7 cellular contexts compared by ENCODE assay signal in the genomic region with DNA sequence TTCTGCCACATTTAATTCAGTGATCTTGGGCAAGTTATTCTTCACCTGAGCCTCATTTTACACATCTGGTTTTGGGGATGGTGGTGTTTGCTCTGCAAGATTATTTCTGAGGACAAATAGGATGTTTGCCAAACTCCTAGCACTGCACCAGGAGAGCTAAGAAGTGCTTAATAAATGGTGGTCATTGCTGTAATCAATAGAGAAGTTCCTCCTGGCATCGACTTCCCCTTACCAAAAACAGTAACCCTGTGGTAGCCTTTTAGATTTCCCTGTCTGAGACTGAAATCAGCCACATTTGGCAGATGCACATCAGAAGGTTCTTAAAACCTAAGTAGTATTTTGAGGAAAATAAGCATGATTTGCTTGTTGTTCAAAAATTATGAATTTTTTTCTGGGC. TPM values are rescaled to one million over a fixed set of nuclear protein-coding genes. Genes with fewer than 3 reads are reported as not detected.
DNase-seq lines count a peak whose midpoint lies in the region; ATAC-seq and TF ChIP-seq lines count a peak whose summit lies in the region.

No MANE protein-coding gene starts in this region.

- H3K4ac ChIP-seq in H9 (ENCODE audit: low read depth, low read length) = no peak overlapping the region

- TF ChIP-seq CTCF in H9 (conservative IDR thresholded peaks at IDR 0.05) (no peak), fibroblast of villous mesenchyme (IDR thresholded peaks at IDR 0.05; ENCODE audit: insufficient read depth, low read depth, low read length) (no peak)

- H2BK12ac ChIP-seq in H9 (ENCODE audit: insufficient read length, low read depth, low read length) = no peak overlapping the region

- H3K27me3 ChIP-seq in H9 (ENCODE audit: insufficient read depth, low read length) = no peaks in the 10 kb centered on the region

- no peaks in the 10 kb centered on the region for H3K27me3 Mint-ChIP-seq in H9 (ENCODE audit: low read depth)

- H4K8ac ChIP-seq in H9 (replicated peaks; ENCODE audit: insufficient read length, low read depth, low read length) = no peak overlapping the region

- H4K91ac ChIP-seq in H9 (ENCODE audit: insufficient read length, low read depth, low read length) = no peak overlapping the region

- H3K4me3 Mint-ChIP-seq in H9 = peak overlapping the region; percentile 89 to 91
- H3K4me3 Mint-ChIP-seq in stimulated activated effector memory CD8-positive, alpha-beta T cell treated with anti-CD3 and anti-CD28 coated beads, Interleukin-12 subunit alpha, Interleukin-12 subunit beta, amount 100 ng/mL, for 72 hours = peak overlapping the region; percentile 89

- no peak overlapping the region for H3K18ac ChIP-seq in H9 (ENCODE audit: insufficient read length, low read depth, low read length)

- peak overlapping the region; percentile 98 for H3K4me3 ChIP-seq in fibroblast of villous mesenchyme (ENCODE audit: low read depth, low read length)

- H2BK5ac ChIP-seq in H9 (ENCODE audit: insufficient read length, low read length) = no peak overlapping the region

- no peak overlapping the region for H3K27ac ChIP-seq in H9 (ENCODE audit: insufficient read length, low read depth, low read length)

- no peaks in the 10 kb centered on the region for H3K79me1 ChIP-seq in H9 (ENCODE audit: insufficient read depth, low read depth, low read length, poor library complexity, severe bottlenecking)

- H3K9ac ChIP-seq in H9 (ENCODE audit: extremely low read depth, insufficient read length, low read length) = no peak overlapping the region

- H3T11ph ChIP-seq in H9 (ENCODE audit: low read length) = no peak overlapping the region

- H2AK5ac ChIP-seq in H9 (ENCODE audit: insufficient read length, low read length) = no peak overlapping the region

- WGBS in H9 (ENCODE audit: extremely low coverage, insufficient read length, low lambda C conversion rate) = no CpG with 5 or more reads among the region's 1 CpG

- H2BK15ac ChIP-seq in H9 (ENCODE audit: low read depth, low read length) = no peak overlapping the region

- peaks cover 0 to 3% (median 0%) of the 10 kb centered on the region in 3 experiments; a peak in 3 of 7 replicates for H3K36me3 Mint-ChIP-seq in H9 (ENCODE audit: insufficient read depth in 1 of 3, low read depth in 3 of 3)
- peaks cover 6% of the 10 kb centered on the region for H3K36me3 Mint-ChIP-seq in stimulated activated effector memory CD8-positive, alpha-beta T cell treated with anti-CD3 and anti-CD28 coated beads, Interleukin-12 subunit alpha, Interleukin-12 subunit beta, amount 100 ng/mL, for 72 hours

- no peak overlapping the region for H3K56ac ChIP-seq in H9 (ENCODE audit: insufficient read length, low read depth, low read length)

- H4K5ac ChIP-seq in H9 (ENCODE audit: insufficient read length, low read depth, low read length) = no peak overlapping the region

- H3K23ac ChIP-seq in H9 (ENCODE audit: insufficient read length, low read depth, low read length) = no peak overlapping the region

- peaks cover 9% of the 10 kb centered on the region for H3K23me2 ChIP-seq in H9 (ENCODE audit: insufficient read length, low read depth, low read length, poor library complexity, severe bottlenecking)

- no peaks in the 10 kb centered on the region for H4K20me1 ChIP-seq in H9 (ENCODE audit: control insufficient read depth, insufficient read depth, insufficient read length)

- H3K9me3 Mint-ChIP-seq in H9 = no peaks in the 10 kb centered on the region
- no peaks in the 10 kb centered on the region for H3K9me3 Mint-ChIP-seq in stimulated activated effector memory CD8-positive, alpha-beta T cell treated with anti-CD3 and anti-CD28 coated beads, Interleukin-12 subunit alpha, Interleukin-12 subunit beta, amount 100 ng/mL, for 72 hours

- no peak for DNase-seq in H9
- DNase-seq in SKM-1 treated with dmso at 0.1 percent for 144 hours (lab: John Stamatoyannopoulos, UW; ENCODE audit: unreplicated experiment) = peak; percentile 77
- DNase-seq in fibroblast of villous mesenchyme (ENCODE audit: low read depth) = no peak
- DNase-seq in stimulated activated effector memory CD8-positive, alpha-beta T cell treated with anti-CD3 and anti-CD28 coated beads, Interleukin-12 subunit alpha, Interleukin-12 subunit beta, amount 100 ng/mL, for 72 hours (ENCODE audit: low spot score in 2 of 2) = no peak
- no peak for DNase-seq in GOT3 (lab: John Stamatoyannopoulos, UW)

- no peak overlapping the region for H2AFZ ChIP-seq in H9 (ENCODE audit: low read length)

- no peak overlapping the region for H3K14ac ChIP-seq in H9 (ENCODE audit: insufficient read depth, low read length)

- no peaks in the 10 kb centered on the region for H3K9me3 ChIP-seq in H9 (ENCODE audit: control insufficient read depth, low read depth, low read length)

- no peak overlapping the region for H3K27ac Mint-ChIP-seq in H9
- H3K27ac Mint-ChIP-seq in stimulated activated effector memory CD8-positive, alpha-beta T cell treated with anti-CD3 and anti-CD28 coated beads, Interleukin-12 subunit alpha, Interleukin-12 subunit beta, amount 100 ng/mL, for 72 hours = peak overlapping the region; percentile 85

- H3K4me1 ChIP-seq in H9 (ENCODE audit: insufficient read depth, low read length) = peaks cover 9% of the 10 kb centered on the region; the same call in 1 of the 2 replicates

- H3K4me2 ChIP-seq in H9 (ENCODE audit: insufficient read depth, insufficient read length, low read length) = peak overlapping the region; percentile 84

- ATAC-seq in stimulated activated effector memory CD8-positive, alpha-beta T cell treated with anti-CD3 and anti-CD28 coated beads, Interleukin-12 subunit alpha, Interleukin-12 subunit beta, amount 100 ng/mL, for 72 hours = no peak
- ATAC-seq in HG02870 (IDR thresholded peaks at IDR 0.05; ENCODE audit: unreplicated experiment) = no peak
- no peak for ATAC-seq in HG03378 (IDR thresholded peaks at IDR 0.05; ENCODE audit: unreplicated experiment)

- H3K4me1 Mint-ChIP-seq in H9 = peaks cover 58 to 59% of the 10 kb centered on the region in 2 experiments
- H3K4me1 Mint-ChIP-seq in stimulated activated effector memory CD8-positive, alpha-beta T cell treated with anti-CD3 and anti-CD28 coated beads, Interleukin-12 subunit alpha, Interleukin-12 subunit beta, amount 100 ng/mL, for 72 hours = peaks cover 54% of the 10 kb centered on the region

- no peak overlapping the region for H2BK20ac ChIP-seq in H9 (ENCODE audit: low read depth, low read length, poor library complexity, severe bottlenecking)

- H2BK120ac ChIP-seq in H9 (ENCODE audit: low read depth, low read length, poor library complexity, severe bottlenecking) = no peak overlapping the region

- peaks cover 54% of the 10 kb centered on the region for H3K79me2 ChIP-seq in H9 (ENCODE audit: insufficient read depth, low read length)

RNA-seq across cellular contexts. Expression of a gene that starts 2.3 kb away (rescaled TPM):
- 53.1 and 55.3 TPM in 2 replicates for total RNA-seq in H9 (2021)
- 19.0 and 26.3 TPM in 2 replicates for total RNA-seq in fibroblast of villous mesenchyme
